26 cellular contexts compared by ENCODE assay signal in the genomic region with DNA sequence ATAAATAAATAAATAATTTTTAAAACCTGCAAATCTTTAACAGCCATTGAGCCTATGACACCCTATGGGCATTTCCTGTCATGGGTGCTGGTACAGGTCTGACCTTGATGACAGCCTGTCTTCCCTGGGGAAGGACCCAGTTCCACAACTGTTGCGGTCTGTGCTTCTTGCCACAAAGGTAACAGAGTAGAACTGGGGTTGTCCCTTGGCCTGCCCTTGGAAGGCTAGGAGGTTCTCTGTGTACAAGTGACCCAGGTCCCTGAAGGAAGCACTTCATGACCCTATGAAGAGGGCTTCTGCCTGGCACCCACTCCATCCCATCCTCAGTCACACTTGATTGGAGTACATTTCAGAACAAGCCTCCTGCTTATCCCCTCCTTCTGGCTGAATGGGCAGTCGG.
DNase-seq lines count a peak whose midpoint lies in the region; ATAC-seq, FAIRE-seq and TF ChIP-seq lines count a peak whose summit lies in the region.
"Had no signal": no experiment of that assay in that cellular context is flagged by ENCODE, and none has a peak within 500 bp of the region (broad histone marks: within the 10 kb centered on the region; RNA-seq: fewer than 3 reads in every experiment).

No MANE protein-coding gene starts in this region.

- intact Hi-C loops in CD4-positive, alpha-beta memory T cell (cut with micrococcal nuclease) = no loop called here
- intact Hi-C loops in tibial artery (cut with DNase I; ENCODE audit: low total_unique reads) = no loop called here

- H3K36me3 Mint-ChIP-seq in CD4-positive, alpha-beta memory T cell = peaks cover 38 to 57% of the 10 kb centered on the region in 2 donors

- DNase-seq in CD4-positive, alpha-beta memory T cell = no peak
- DNase-seq in effector memory CD4-positive, alpha-beta T cell = no peak
- DNase-seq in T-helper 1 cell (no peak), tibial artery (no peak), NCI-H128 (lab: John Stamatoyannopoulos, UW; ENCODE audit: unreplicated experiment) (no peak), urothelium cell line (ENCODE audit: low spot score) (no peak)
- DNase-seq: ACHN; activated CD4-positive, alpha-beta T cell treated with anti-CD3 and anti-CD28 coated beads, Interleukin-2, amount 10 ng/mL, durations not matched to agents 24 days and 14 days; activated CD8-positive, alpha-beta memory T cell treated with anti-CD3 and anti-CD28 coated beads, Interleukin-2, amount 50 U/mL, for 4 hours; cerebellar nuclear complex; COR-L47; mesenchymal stem cell; naive B cell; NCI-H1417 treated with DMSO at 0.1 percent for 48 hours; NCI-H2081 treated with DMSO at 0.1 percent for 48 hours; NCI-H446; OCI-M1; substantia nigra; uterus had no signal

- H3K27ac Mint-ChIP-seq in CD4-positive, alpha-beta memory T cell = peak overlapping the region in 5 of 7 donors; percentile 19 to 76 (median 52)
- H3K27ac Mint-ChIP-seq: IgD-negative memory B cell; T-helper 2 cell treated with Interferon-gamma antibody and Interleukin-4, amounts not matched to agents 5 μg/mL and 100 μg/mL, for 36 hours had no signal

- H3K4me1 Mint-ChIP-seq in CD4-positive, alpha-beta memory T cell = peaks cover 0 to 4% (median under 1%) of the 10 kb centered on the region in 4 donors
- H3K4me1 Mint-ChIP-seq: activated CD4-positive, alpha-beta T cell treated with anti-CD3 and anti-CD28 coated beads, Interleukin-2, amount 10 ng/mL, durations not matched to agents 24 days and 14 days had no signal

- H3K36me3 ChIP-seq in CD4-positive, alpha-beta memory T cell (ENCODE audit: insufficient read depth, low read length) = peaks cover 45% of the 10 kb centered on the region
- H3K36me3 ChIP-seq in effector memory CD4-positive, alpha-beta T cell (ENCODE audit: control insufficient read depth, insufficient read depth, low read length) = peaks cover 53% of the 10 kb centered on the region
- peaks cover 27 to 41% (median 33%) of the 10 kb centered on the region in 3 donors for H3K36me3 ChIP-seq in tibial artery
- H3K36me3 ChIP-seq: uterus had no signal

- no peaks in the 10 kb centered on the region for H3K27me3 Mint-ChIP-seq in CD4-positive, alpha-beta memory T cell
- H3K27me3 Mint-ChIP-seq: activated CD4-positive, alpha-beta T cell treated with anti-CD3 and anti-CD28 coated beads, Interleukin-2, amount 10 ng/mL, durations not matched to agents 24 days and 14 days; IgD-negative memory B cell; naive B cell had no signal

- ATAC-seq in GM19043 (IDR thresholded peaks at IDR 0.05; ENCODE audit: low read depth, unreplicated experiment) = peak; percentile 81
- peak; percentile 72 for ATAC-seq in HG02981 (IDR thresholded peaks at IDR 0.05; ENCODE audit: unreplicated experiment)

- no peaks in the 10 kb centered on the region for H3K9me3 ChIP-seq in CD4-positive, alpha-beta memory T cell (ENCODE audit: control insufficient read depth in 1 of 2, low read length in 2 of 2)
- H3K9me3 ChIP-seq in effector memory CD4-positive, alpha-beta T cell (ENCODE audit: control insufficient read depth, low read length) = no peaks in the 10 kb centered on the region
- no peaks in the 10 kb centered on the region for H3K9me3 ChIP-seq in tibial artery
- H3K9me3 ChIP-seq: uterus had no signal

- H3K27me3 ChIP-seq in CD4-positive, alpha-beta memory T cell (ENCODE audit: insufficient read depth, low read length) = no peaks in the 10 kb centered on the region
- no peaks in the 10 kb centered on the region for H3K27me3 ChIP-seq in effector memory CD4-positive, alpha-beta T cell (replicated peaks; ENCODE audit: control insufficient read depth, insufficient read depth, low read length, poor library complexity, severe bottlenecking)
- H3K27me3 ChIP-seq in tibial artery = no peaks in the 10 kb centered on the region
- H3K27me3 ChIP-seq: uterus had no signal

- no peak for TF ChIP-seq CTCF in tibial artery (IDR thresholded peaks at IDR 0.05)

- H3K27ac ChIP-seq in CD4-positive, alpha-beta memory T cell (ENCODE audit: low read depth, low read length) = no peak overlapping the region
- peak overlapping the region; percentile 7 for H3K27ac ChIP-seq in effector memory CD4-positive, alpha-beta T cell (ENCODE audit: insufficient read depth, low read length, poor library complexity, severe bottlenecking)
- H3K27ac ChIP-seq in tibial artery = no peak overlapping the region
- H3K27ac ChIP-seq: uterus had no signal

- FAIRE-seq in urothelium cell line (lab: Jason Lieb, UNC) = no peak
- FAIRE-seq: GM12891, GM19239, H54 had no signal

- no peak overlapping the region for H3K4me3 Mint-ChIP-seq in CD4-positive, alpha-beta memory T cell
- H3K4me3 Mint-ChIP-seq: activated CD4-positive, alpha-beta T cell treated with anti-CD3 and anti-CD28 coated beads, Interleukin-2, amount 10 ng/mL, durations not matched to agents 24 days and 14 days; IgD-negative memory B cell; naive B cell; T-helper 2 cell treated with Interferon-gamma antibody and Interleukin-4, amounts not matched to agents 5 μg/mL and 100 μg/mL, for 36 hours had no signal

- no peak overlapping the region for H3K4me3 ChIP-seq in CD4-positive, alpha-beta memory T cell (ENCODE audit: low read length in 2 of 2)
- no peak overlapping the region for H3K4me3 ChIP-seq in effector memory CD4-positive, alpha-beta T cell (ENCODE audit: insufficient read depth, low read depth, low read length, poor library complexity, severe bottlenecking)
- H3K4me3 ChIP-seq in tibial artery = no peak overlapping the region
- H3K4me3 ChIP-seq: uterus had no signal

- POLR2A ChIA-PET in CD4-positive, alpha-beta memory T cell (lab: Charles Lee; ENCODE audit: partially characterized antibody) = no interaction called here

- no peaks in the 10 kb centered on the region for H3K9me3 Mint-ChIP-seq in CD4-positive, alpha-beta memory T cell
- H3K9me3 Mint-ChIP-seq: activated CD4-positive, alpha-beta T cell treated with anti-CD3 and anti-CD28 coated beads, Interleukin-2, amount 10 ng/mL, durations not matched to agents 24 days and 14 days; IgD-negative memory B cell; naive B cell; T-helper 2 cell treated with Interferon-gamma antibody and Interleukin-4, amounts not matched to agents 5 μg/mL and 100 μg/mL, for 36 hours had no signal

- CTCF ChIA-PET in CD4-positive, alpha-beta memory T cell (lab: Charles Lee; ENCODE audit: partially characterized antibody) = no interaction called here

- no peaks in the 10 kb centered on the region for H3K4me1 ChIP-seq in CD4-positive, alpha-beta memory T cell (ENCODE audit: insufficient read depth, low read length)
- no peaks in the 10 kb centered on the region for H3K4me1 ChIP-seq in effector memory CD4-positive, alpha-beta T cell (ENCODE audit: control insufficient read depth, insufficient read depth, low read length, poor library complexity, severe bottlenecking)
- peaks cover 0 to under 1% (median 0%) of the 10 kb centered on the region in 4 donors for H3K4me1 ChIP-seq in tibial artery
- H3K4me1 ChIP-seq: uterus had no signal
